Comparison of ENCODE assay signal across 17 cellular contexts in the genomic region with DNA sequence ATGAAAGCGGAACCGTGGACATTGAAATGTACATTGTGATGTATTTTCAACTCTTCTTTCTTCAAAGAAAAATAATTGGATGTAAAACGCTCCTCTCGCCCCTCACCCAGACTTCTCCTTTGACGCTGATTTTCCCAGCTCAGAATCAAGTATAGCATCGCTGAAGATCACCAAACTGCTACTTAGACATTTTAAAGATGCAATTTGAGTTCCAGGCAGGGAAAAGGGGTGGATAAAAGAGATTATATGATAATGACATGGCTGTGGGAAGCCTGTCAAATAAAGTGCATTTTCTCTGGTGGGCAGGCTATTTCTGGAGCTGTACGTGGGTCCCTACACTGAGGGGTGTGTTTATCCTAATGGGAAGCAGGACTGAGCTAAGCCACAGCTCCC.
"Had no signal": no experiment of that assay in that cellular context is flagged by ENCODE, and none has a peak within 500 bp of the region (broad histone marks: within the 10 kb centered on the region; RNA-seq: fewer than 3 reads in every experiment).

No MANE protein-coding gene starts in this region.

- H3K36me3 Mint-ChIP-seq: naive thymus-derived CD8-positive, alpha-beta T cell; stimulated activated effector memory CD8-positive, alpha-beta T cell treated with anti-CD3 and anti-CD28 coated beads, Interleukin-12 subunit alpha, Interleukin-12 subunit beta, amount 100 ng/mL, for 72 hours had no signal

- H3K27ac Mint-ChIP-seq: effector memory CD8-positive, alpha-beta T cell; stimulated activated effector memory CD8-positive, alpha-beta T cell treated with anti-CD3 and anti-CD28 coated beads, Interleukin-12 subunit alpha, Interleukin-12 subunit beta, amount 100 ng/mL, for 72 hours had no signal

- ATAC-seq: effector memory CD8-positive, alpha-beta T cell; naive thymus-derived CD8-positive, alpha-beta T cell; stimulated activated effector memory CD8-positive, alpha-beta T cell treated with anti-CD3 and anti-CD28 coated beads, Interleukin-12 subunit alpha, Interleukin-12 subunit beta, amount 100 ng/mL, for 72 hours; stimulated activated naive CD8-positive, alpha-beta T cell treated with anti-CD3 and anti-CD28 coated beads, Interleukin-15, Interleukin-2, amounts not matched to agents 100 U/mL and 50 U/mL, for 24 hours had no signal

- H3K4me3 ChIP-seq: esophagus muscularis mucosa, gastroesophageal sphincter, prostate gland, suprapubic skin, thyroid gland, upper lobe of left lung, uterus had no signal

- DNase-seq: effector memory CD8-positive, alpha-beta T cell; glutamatergic neuron; mammary epithelial cell; naive thymus-derived CD8-positive, alpha-beta T cell; stimulated activated CD4-positive, alpha-beta T cell treated with anti-CD3 and anti-CD28 coated beads, Interleukin-4, amount 100 ng/mL, for 1 hour; stimulated activated CD8-positive, alpha-beta memory T cell treated with anti-CD3 and anti-CD28 coated beads, Interleukin-4, amount 100 ng/mL, for 48 hours; stimulated activated naive CD8-positive, alpha-beta T cell treated with anti-CD3 and anti-CD28 coated beads, Interleukin-15, Interleukin-2, amounts not matched to agents 100 U/mL and 50 U/mL, for 24 hours; thyroid gland; uterus had no signal

- H3K27me3 ChIP-seq: suprapubic skin, thyroid gland, upper lobe of left lung, uterus had no signal

- H3K36me3 ChIP-seq: esophagus muscularis mucosa, gastroesophageal sphincter, prostate gland, suprapubic skin, thyroid gland, upper lobe of left lung, uterus had no signal

- H3K4me3 Mint-ChIP-seq: effector memory CD8-positive, alpha-beta T cell; stimulated activated effector memory CD8-positive, alpha-beta T cell treated with anti-CD3 and anti-CD28 coated beads, Interleukin-12 subunit alpha, Interleukin-12 subunit beta, amount 100 ng/mL, for 72 hours had no signal

- H3K9ac ChIP-seq: parathyroid adenoma had no signal

- H3K9me3 ChIP-seq: esophagus muscularis mucosa, gastroesophageal sphincter, prostate gland, suprapubic skin, thyroid gland, upper lobe of left lung, uterus had no signal

- H3K79me2 ChIP-seq: parathyroid adenoma had no signal

- H3K9me3 Mint-ChIP-seq: effector memory CD8-positive, alpha-beta T cell; naive thymus-derived CD8-positive, alpha-beta T cell; stimulated activated effector memory CD8-positive, alpha-beta T cell treated with anti-CD3 and anti-CD28 coated beads, Interleukin-12 subunit alpha, Interleukin-12 subunit beta, amount 100 ng/mL, for 72 hours had no signal

- H3K27ac ChIP-seq: epithelial cell of prostate, esophagus muscularis mucosa, gastroesophageal sphincter, parathyroid adenoma, prostate gland, suprapubic skin, thyroid gland, upper lobe of left lung, uterus had no signal

- H2AFZ ChIP-seq: parathyroid adenoma had no signal
